In genomic region chr1:11012260-11013159, GRCh38 we compare ENCODE assay signal across 8 cellular contexts. TPM values are rescaled to one million over a fixed set of nuclear protein-coding genes. Genes with fewer than 3 reads are reported as not detected.
DNase-seq lines count a peak whose midpoint lies in the region; TF ChIP-seq lines count a peak whose summit lies in the region.

Gene TARDBP (plus strand): TSS chr1:11012654. CDS start chr1:11013728, 1,074 bp downstream.

- H3K4me1 ChIP-seq in MM.1S (ENCODE audit: low read length) (peaks cover 8% of the 10 kb centered on the region; the same call in 1 of the 2 replicates), neural progenitor cell (peaks cover 17% of the 10 kb centered on the region), stomach smooth muscle (ENCODE audit: control insufficient read depth, insufficient read depth, low read length) (peaks cover 26% of the 10 kb centered on the region)

- H3K4me3 ChIP-seq in MM.1S (ENCODE audit: low read length) (peak within 1 kb of the TSS; percentile 99), foreskin fibroblast (ENCODE audit: low read depth in 1 of 2, low read length in 2 of 2) (peak within 1 kb of the TSS; percentile 68 to 81), neural progenitor cell (peak within 1 kb of the TSS; percentile 82), stomach smooth muscle (ENCODE audit: low read length in 2 of 2) (peak within 1 kb of the TSS; percentile 85 to 93)

- 0 out of 2 replicates have a peak, but pooled peaks cover 2% of the 10 kb centered on the region for H3F3A ChIP-seq in MM.1S (ENCODE audit: insufficient read depth, low read length)
- H3F3A ChIP-seq in neural progenitor cell (ENCODE audit: low read depth): peaks cover 28% of the 10 kb centered on the region

- H3K27ac Mint-ChIP-seq in neural progenitor cell: peak within 1 kb of the TSS; percentile 100

- DNase-seq in GDM1 (lab: John Stamatoyannopoulos, UW) (peak; percentile 81), HCEC 1CT (peak; percentile 88), MM.1S (peak; percentile 92), SHP77 treated with DMSO at 0.1 percent for 48 hours (lab: John Stamatoyannopoulos, UW) (peak; percentile 77), activated gamma-delta T cell treated with Interleukin-2 at 50 U/mL for 16 hours (peak; percentile 89), foreskin fibroblast (peak; percentile 85 to 96), neural progenitor cell (ENCODE audit: low spot score) (peak; percentile 95)

- TF ChIP-seq CTCF in MM.1S (IDR thresholded peaks at IDR 0.05; ENCODE audit: low read length): no peak
- TF ChIP-seq CTCF in foreskin fibroblast (IDR thresholded peaks at IDR 0.05; ENCODE audit: low read depth, low read length): no peak
- TF ChIP-seq CTCF in neural progenitor cell (IDR thresholded peaks at IDR 0.05): no peak

- no peaks in the 10 kb centered on the region for H3K9me2 ChIP-seq in MM.1S (replicated peaks; ENCODE audit: insufficient read depth, low read length)

- H3K79me2 ChIP-seq in MM.1S (ENCODE audit: low read length) (peaks cover 48% of the 10 kb centered on the region), neural progenitor cell (ENCODE audit: low read depth) (peaks cover 51% of the 10 kb centered on the region)

- H3K9me3 ChIP-seq in MM.1S (replicated peaks; ENCODE audit: insufficient read depth, low read length) (no peaks in the 10 kb centered on the region), neural progenitor cell (ENCODE audit: low read depth) (no peaks in the 10 kb centered on the region), stomach smooth muscle (ENCODE audit: control insufficient read depth in 2 of 2, low read length in 2 of 2) (no peaks in the 10 kb centered on the region)

- H2AFZ ChIP-seq in MM.1S (ENCODE audit: low read length): peak within 1 kb of the TSS; percentile 96
- H2AFZ ChIP-seq in neural progenitor cell (replicated peaks): peak within 1 kb of the TSS; percentile 92

- H3K9ac ChIP-seq in MM.1S (ENCODE audit: low read length) (peak within 1 kb of the TSS; percentile 99), neural progenitor cell (peak within 1 kb of the TSS; percentile 100), stomach smooth muscle (ENCODE audit: low read length in 2 of 2) (peak within 1 kb of the TSS; percentile 92 to 98)

- no peaks in the 10 kb centered on the region for H3K27me3 ChIP-seq in MM.1S (replicated peaks; ENCODE audit: insufficient read depth, low read length)
- no peaks in the 10 kb centered on the region for H3K27me3 ChIP-seq in neural progenitor cell
- H3K27me3 ChIP-seq in stomach smooth muscle (ENCODE audit: control insufficient read depth in 1 of 2, insufficient read depth in 2 of 2, low read length in 2 of 2): no peaks in the 10 kb centered on the region

- H3K36me3 ChIP-seq in MM.1S (replicated peaks; ENCODE audit: insufficient read depth, low read length) (peaks cover 22% of the 10 kb centered on the region; the same call in 1 of the 2 replicates), neural progenitor cell (peaks cover 22% of the 10 kb centered on the region), stomach smooth muscle (ENCODE audit: control insufficient read depth in 2 of 2, insufficient read depth in 2 of 2, low read length in 2 of 2) (peaks cover 11 to 18% of the 10 kb centered on the region in 2 donors)

- peaks cover 28% of the 10 kb centered on the region for H4K20me1 ChIP-seq in MM.1S (ENCODE audit: insufficient read depth, low read length)
- peaks cover 49% of the 10 kb centered on the region for H4K20me1 ChIP-seq in neural progenitor cell (ENCODE audit: low read depth)

- H3K4me2 ChIP-seq in MM.1S (ENCODE audit: low read depth, low read length) (peak within 1 kb of the TSS; percentile 95), neural progenitor cell (peak within 1 kb of the TSS; percentile 98)

- H3K36me3 Mint-ChIP-seq in neural progenitor cell: peaks cover 22% of the 10 kb centered on the region

- H3K27ac ChIP-seq in MM.1S (ENCODE audit: low read length): peak within 1 kb of the TSS; percentile 84
- H3K27ac ChIP-seq in neural progenitor cell: peak within 1 kb of the TSS; percentile 100
- peak within 1 kb of the TSS; percentile 91 for H3K27ac ChIP-seq in stomach smooth muscle (ENCODE audit: low read length)

- H3K4me3 Mint-ChIP-seq in neural progenitor cell: peak within 1 kb of the TSS; percentile 96

- peaks cover 20% of the 10 kb centered on the region for H3K4me1 Mint-ChIP-seq in neural progenitor cell

- H3K9me3 Mint-ChIP-seq in neural progenitor cell: no peaks in the 10 kb centered on the region

- H3K27me3 Mint-ChIP-seq in neural progenitor cell (ENCODE audit: insufficient read depth, low read depth): no peaks in the 10 kb centered on the region

RNA-seq across cellular contexts. Expression of gene TARDBP, which starts in this region (rescaled TPM):
- total RNA-seq in neural progenitor cell (ENCODE audit: low replicate concordance): 170 and 202 TPM in 2 replicates

Comparison
In these comparisons a context has a peak if more than half of its experiments do, and no peak if none do; other contexts are left out.
1. Peak in every context shown above with its lines: DNase-seq, H3K4me3 ChIP-seq and H3K27ac ChIP-seq.